ENCODE assay signal across 17 cellular contexts in genomic region chr5:160310140-160310909, GRCh38. TPM values are rescaled to one million over a fixed set of nuclear protein-coding genes. Genes with fewer than 3 reads are reported as not detected.
A peak's percentile ranks its signal among the peaks of the same experiment; 100 is the strongest.
DNase-seq lines count a peak whose midpoint lies in the region; ATAC-seq and TF ChIP-seq lines count a peak whose summit lies in the region.
"Had no signal": no experiment of that assay in that cellular context is flagged by ENCODE, and none has a peak within 500 bp of the region (broad histone marks: within the 10 kb centered on the region; RNA-seq: fewer than 3 reads in every experiment).

No MANE protein-coding gene starts in this region.

- H3K27ac Mint-ChIP-seq in activated naive CD8-positive, alpha-beta T cell = no peak overlapping the region
- no peak overlapping the region for H3K27ac Mint-ChIP-seq in activated naive CD8-positive, alpha-beta T cell treated with anti-CD3 and anti-CD28 coated beads for 36 hours
- peak overlapping the region in 5 of 6 donors; percentile 30 to 87 (median 80) for H3K27ac Mint-ChIP-seq in immature natural killer cell
- H3K27ac Mint-ChIP-seq: activated naive CD4-positive, alpha-beta T cell treated with anti-CD3 and anti-CD28 coated beads for 36 hours had no signal

- H3K27ac ChIP-seq in RWPE2 (ENCODE audit: poor library complexity, severe bottlenecking) (no peak overlapping the region), trophoblast cell (ENCODE audit: low read depth, low read length) (no peak overlapping the region)

- H3K79me2 ChIP-seq in trophoblast cell (ENCODE audit: control insufficient read depth, insufficient read depth, low read length, poor library complexity) = peaks cover 4% of the 10 kb centered on the region

- H4K8ac ChIP-seq in trophoblast cell (ENCODE audit: low read depth, low read length) = no peak overlapping the region

- H2AK5ac ChIP-seq in trophoblast cell (ENCODE audit: low read length) = no peak overlapping the region

- H3K4me3 ChIP-seq in RWPE2 (ENCODE audit: severe bottlenecking) = no peak overlapping the region
- H3K4me3 ChIP-seq in trophoblast cell (ENCODE audit: low read depth, low read length) = no peak overlapping the region
- H3K4me3 ChIP-seq: lung had no signal

- peak overlapping the region; percentile 33 for H3K4me2 ChIP-seq in trophoblast cell (ENCODE audit: low read length)

- no peak overlapping the region for H4K12ac ChIP-seq in trophoblast cell (ENCODE audit: low read depth, low read length)

- peaks cover 9% of the 10 kb centered on the region for H3K79me1 ChIP-seq in trophoblast cell (ENCODE audit: low read length)

- no peak for DNase-seq in activated naive CD8-positive, alpha-beta T cell treated with anti-CD3 and anti-CD28 coated beads for 36 hours
- DNase-seq in RWPE2 (ENCODE audit: low spot score) (peak; percentile 2), immature natural killer cell (no peak), trophoblast cell (no peak)
- DNase-seq in activated T-cell treated with anti-CD3 and anti-CD28 coated beads, Interleukin-2, amount 50 U/mL, for 4 hours = no peak
- DNase-seq: activated CD4-positive, alpha-beta T cell treated with anti-CD3 and anti-CD28 coated beads, Interleukin-2, amount 50 U/mL, for 1 hour; activated naive CD4-positive, alpha-beta T cell treated with anti-CD3 and anti-CD28 coated beads for 36 hours; activated T-cell treated with anti-CD3 and anti-CD28 coated beads for 4 hours; foreskin fibroblast; NCI-H187; NCI-H446 treated with DMSO at 0.1 percent for 48 hours; SHP77; T-helper 1 cell had no signal

- H2BK5ac ChIP-seq in trophoblast cell (ENCODE audit: low read depth, low read length, poor library complexity) = no peak overlapping the region

- no peaks in the 10 kb centered on the region for H3K9me3 Mint-ChIP-seq in activated naive CD8-positive, alpha-beta T cell (ENCODE audit: low read depth)
- no peaks in the 10 kb centered on the region for H3K9me3 Mint-ChIP-seq in activated naive CD8-positive, alpha-beta T cell treated with anti-CD3 and anti-CD28 coated beads for 36 hours
- H3K9me3 Mint-ChIP-seq in immature natural killer cell = no peaks in the 10 kb centered on the region
- H3K9me3 Mint-ChIP-seq in activated T-cell treated with anti-CD3 and anti-CD28 coated beads, Interleukin-2, amount 50 U/mL, for 4 hours = no peaks in the 10 kb centered on the region
- H3K9me3 Mint-ChIP-seq: activated naive CD4-positive, alpha-beta T cell treated with anti-CD3 and anti-CD28 coated beads for 36 hours had no signal

- H3K18ac ChIP-seq in trophoblast cell (ENCODE audit: low read length) = no peak overlapping the region

- no peak overlapping the region for H4K91ac ChIP-seq in trophoblast cell (ENCODE audit: low read depth, low read length)

- H3K36me3 ChIP-seq in RWPE2 (ENCODE audit: low read depth) (peaks cover 29% of the 10 kb centered on the region), trophoblast cell (ENCODE audit: control insufficient read depth in 1 of 2, insufficient read depth in 2 of 2, low read length in 2 of 2) (peaks cover 10 to 20% of the 10 kb centered on the region in 2 experiments)

- H3K9me3 ChIP-seq in RWPE2 (ENCODE audit: severe bottlenecking) (no peaks in the 10 kb centered on the region), trophoblast cell (ENCODE audit: insufficient read depth, low read depth, low read length) (peaks cover 2% of the 10 kb centered on the region)

- peaks cover 11% of the 10 kb centered on the region for H3K4me1 ChIP-seq in RWPE2 (ENCODE audit: insufficient read depth, poor library complexity, severe bottlenecking)
- peaks cover 3% of the 10 kb centered on the region in 2 experiments for H3K4me1 ChIP-seq in trophoblast cell (ENCODE audit: control insufficient read depth in 1 of 2, insufficient read depth in 2 of 2, low read length in 2 of 2)

- H3K27me3 ChIP-seq in RWPE2 (ENCODE audit: insufficient read depth, poor library complexity, severe bottlenecking) = no peaks in the 10 kb centered on the region
- peaks cover 8% of the 10 kb centered on the region for H3K27me3 ChIP-seq in trophoblast cell (ENCODE audit: insufficient read depth, low read length)

- H2BK12ac ChIP-seq in trophoblast cell (ENCODE audit: low read length) = no peak overlapping the region

- no peak overlapping the region for H2AFZ ChIP-seq in trophoblast cell (ENCODE audit: insufficient read depth, low read length, poor library complexity)

- no peak overlapping the region for H2BK120ac ChIP-seq in trophoblast cell (ENCODE audit: insufficient read depth, low read length, poor library complexity)

- peaks cover 31% of the 10 kb centered on the region for H3K27me3 Mint-ChIP-seq in activated naive CD8-positive, alpha-beta T cell
- H3K27me3 Mint-ChIP-seq in activated naive CD8-positive, alpha-beta T cell treated with anti-CD3 and anti-CD28 coated beads for 36 hours = peaks cover 73% of the 10 kb centered on the region
- H3K27me3 Mint-ChIP-seq in immature natural killer cell (ENCODE audit: low read depth in 3 of 3) = peaks cover 2 to 14% (median 6%) of the 10 kb centered on the region in 3 donors
- H3K27me3 Mint-ChIP-seq in activated T-cell treated with anti-CD3 and anti-CD28 coated beads, Interleukin-2, amount 50 U/mL, for 4 hours (ENCODE audit: low read depth) = peaks cover 50% of the 10 kb centered on the region

- peak overlapping the region; percentile 11 for H3K9ac ChIP-seq in trophoblast cell (ENCODE audit: low read length)

- ATAC-seq in RWPE2 (ENCODE audit: low read depth) (no peak), HG02970 (IDR thresholded peaks at IDR 0.05; ENCODE audit: low FRiP score, unreplicated experiment) (no peak), GM19395 (IDR thresholded peaks at IDR 0.05; ENCODE audit: unreplicated experiment) (no peak)
- ATAC-seq in activated T-cell treated with anti-CD3 and anti-CD28 coated beads, Interleukin-2, amount 50 U/mL, for 4 hours = no peak

- peak overlapping the region; percentile 9 for H3K4me3 Mint-ChIP-seq in activated naive CD8-positive, alpha-beta T cell
- H3K4me3 Mint-ChIP-seq in activated naive CD8-positive, alpha-beta T cell treated with anti-CD3 and anti-CD28 coated beads for 36 hours = no peak overlapping the region
- peak overlapping the region; percentile 90 to 96 (median 95) for H3K4me3 Mint-ChIP-seq in immature natural killer cell
- H3K4me3 Mint-ChIP-seq in activated T-cell treated with anti-CD3 and anti-CD28 coated beads, Interleukin-2, amount 50 U/mL, for 4 hours = no peak overlapping the region
- H3K4me3 Mint-ChIP-seq: activated naive CD4-positive, alpha-beta T cell treated with anti-CD3 and anti-CD28 coated beads for 36 hours had no signal

- H3K4me1 Mint-ChIP-seq in activated naive CD8-positive, alpha-beta T cell (ENCODE audit: low read depth) = peaks cover 9% of the 10 kb centered on the region
- peaks cover 4% of the 10 kb centered on the region for H3K4me1 Mint-ChIP-seq in activated naive CD8-positive, alpha-beta T cell treated with anti-CD3 and anti-CD28 coated beads for 36 hours
- peaks cover 38 to 68% of the 10 kb centered on the region in 2 donors for H3K4me1 Mint-ChIP-seq in immature natural killer cell
- peaks cover 8% of the 10 kb centered on the region for H3K4me1 Mint-ChIP-seq in activated T-cell treated with anti-CD3 and anti-CD28 coated beads, Interleukin-2, amount 50 U/mL, for 4 hours (ENCODE audit: low read depth)

- H3K4ac ChIP-seq in trophoblast cell (ENCODE audit: low read depth, low read length) = no peak overlapping the region

- no peak for TF ChIP-seq CTCF in RWPE2 (IDR thresholded peaks at IDR 0.05; ENCODE audit: poor library complexity, severe bottlenecking)

- WGBS in trophoblast cell (ENCODE audit: extremely low coverage, insufficient coverage, insufficient read length) = no CpG with 5 or more reads among the region's 7 CpGs

- no peak overlapping the region for H3K14ac ChIP-seq in trophoblast cell (ENCODE audit: low read length)

- H3K36me3 Mint-ChIP-seq in activated naive CD8-positive, alpha-beta T cell = no peaks in the 10 kb centered on the region
- no peaks in the 10 kb centered on the region for H3K36me3 Mint-ChIP-seq in activated naive CD8-positive, alpha-beta T cell treated with anti-CD3 and anti-CD28 coated beads for 36 hours
- H3K36me3 Mint-ChIP-seq in immature natural killer cell = peaks cover 0 to 3% (median 0%) of the 10 kb centered on the region in 3 donors
- no peaks in the 10 kb centered on the region for H3K36me3 Mint-ChIP-seq in activated T-cell treated with anti-CD3 and anti-CD28 coated beads, Interleukin-2, amount 50 U/mL, for 4 hours (ENCODE audit: insufficient read depth)

- no peak overlapping the region for H3K23ac ChIP-seq in trophoblast cell (ENCODE audit: low read length)

RNA-seq across cellular contexts. Expression of gene CCNJL, which starts 2.0 kb away (rescaled TPM):
- not detected for total RNA-seq in activated naive CD8-positive, alpha-beta T cell treated with anti-CD3 and anti-CD28 coated beads for 36 hours
- 10 to 100 TPM; 16.3 to 29.7 (median 26.7) TPM for polyA plus RNA-seq in immature natural killer cell
- 13.6 and 15.2 TPM in 2 replicates for polyA plus RNA-seq in trophoblast cell (2013)
- total RNA-seq in activated T-cell treated with anti-CD3 and anti-CD28 coated beads, Interleukin-2, amount 50 U/mL, for 4 hours = under 1 TPM; 0.10 to 0.30 (median 0.13) TPM
- total RNA-seq: activated naive CD4-positive, alpha-beta T cell treated with anti-CD3 and anti-CD28 coated beads for 36 hours had no signal

Comparison
In these comparisons a context has a peak if more than half of its experiments do, and no peak if none do; other contexts are left out.
1. H3K4me3 Mint-ChIP-seq: peak in activated naive CD8-positive, alpha-beta T cell (single experiment) and immature natural killer cell (5 of 5); none in activated naive CD8-positive, alpha-beta T cell treated with anti-CD3 and anti-CD28 coated beads for 36 hours (single experiment) and activated T-cell treated with anti-CD3 and anti-CD28 coated beads, Interleukin-2, amount 50 U/mL, for 4 hours (single experiment).
2. H3K27ac Mint-ChIP-seq: peak in immature natural killer cell (5 of 6); none in activated naive CD8-positive, alpha-beta T cell (single experiment) and activated naive CD8-positive, alpha-beta T cell treated with anti-CD3 and anti-CD28 coated beads for 36 hours (single experiment).